In the genomic region with DNA sequence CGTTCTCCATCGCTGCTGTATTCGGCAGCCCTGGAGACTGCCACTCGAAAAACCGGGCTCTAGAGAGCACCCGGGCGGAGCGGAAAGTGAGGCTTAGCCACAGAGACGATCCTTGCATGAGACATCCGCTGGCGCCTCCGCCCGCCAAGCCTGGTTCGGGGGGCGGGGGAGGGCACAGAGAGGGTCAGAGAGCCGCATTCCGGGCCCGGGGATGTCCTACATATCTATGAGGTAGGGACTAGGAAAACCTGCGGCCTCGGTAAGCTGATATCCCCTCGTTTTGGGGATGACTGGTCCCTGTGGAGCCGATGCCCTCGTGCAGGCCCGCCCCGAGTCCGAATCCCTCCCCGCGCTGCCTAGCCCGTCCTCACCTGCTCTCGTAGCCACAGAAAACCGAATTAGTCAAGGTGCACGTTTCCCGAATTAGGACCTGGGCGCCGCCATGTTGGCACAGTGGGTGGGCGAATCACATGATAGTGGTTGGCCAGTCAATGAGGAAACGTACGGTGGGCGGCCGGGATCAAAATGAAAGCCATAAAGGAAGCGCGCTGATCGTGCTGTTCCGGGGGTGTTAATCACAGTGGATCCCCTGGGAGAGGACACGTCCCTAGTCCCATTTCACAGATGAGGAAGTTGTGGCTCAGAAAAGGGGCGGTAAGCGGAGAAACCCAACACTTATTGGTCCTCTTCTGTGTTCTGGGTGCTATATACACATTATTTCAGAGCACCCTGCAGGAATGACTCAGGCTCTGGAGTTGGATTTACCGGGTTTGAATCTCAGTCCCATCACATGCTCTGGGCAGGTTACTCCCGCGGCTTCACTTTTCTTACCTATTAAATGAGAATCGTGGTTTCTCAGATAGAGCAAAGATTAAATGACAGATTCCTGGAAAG, we compare ENCODE assay signal across 8 cellular contexts. TPM values are rescaled to one million over a fixed set of nuclear protein-coding genes. Genes with fewer than 3 reads are reported as not detected.
DNase-seq lines count a peak whose midpoint lies in the region; ATAC-seq and TF ChIP-seq lines count a peak whose summit lies in the region.

A gene (minus strand): TSS at position 459 of the 894 bp plus-strand sequence. CDS start 341 bp downstream, at position 118.

- DNase-seq in GM04504 (ENCODE audit: low read depth), result peak; percentile 83
- DNase-seq in NCI-H2196 treated with DMSO at 0.1 percent for 48 hours (lab: John Stamatoyannopoulos, UW; ENCODE audit: unreplicated experiment), result peak; percentile 70
- DNase-seq in WERI-Rb-1, result peak; percentile 95
- DNase-seq in mammary epithelial cell, result peak; percentile 94
- DNase-seq in immature natural killer cell, result peak; percentile 83 to 86 (median 86)
- DNase-seq in smooth muscle cell (lab: John Stamatoyannopoulos, UW; ENCODE audit: unreplicated experiment), result peak; percentile 60

- H3K9me3 ChIP-seq in WERI-Rb-1 (ENCODE audit: severe bottlenecking) (no peaks in the 10 kb centered on the region), mammary epithelial cell (replicated peaks; ENCODE audit: insufficient read depth, low read length) (no peaks in the 10 kb centered on the region), smooth muscle cell (replicated peaks; ENCODE audit: low read depth) (no peaks in the 10 kb centered on the region)

- CTCF ChIA-PET in mammary epithelial cell (lab: Charles Lee; ENCODE audit: low non-redundant PET), result no interaction called here

- H4K20me1 ChIP-seq in mammary epithelial cell (ENCODE audit: insufficient read depth, low read length), result peaks cover 2% of the 10 kb centered on the region
- peaks cover 29% of the 10 kb centered on the region for H4K20me1 ChIP-seq in smooth muscle cell (ENCODE audit: low read depth)

- H3K36me3 Mint-ChIP-seq in immature natural killer cell, result no peaks in the 10 kb centered on the region

- peak within 1 kb of the TSS; percentile 87 to 97 (median 95) for H3K4me3 Mint-ChIP-seq in immature natural killer cell

- BruUV-seq in mammary epithelial cell (replicated peaks; lab: Mats Ljungman, UMichigan), result TSS peak; percentile 73

- H3K4me2 ChIP-seq in mammary epithelial cell (ENCODE audit: insufficient read depth, low read depth, low read length), result peak within 1 kb of the TSS; percentile 95
- H3K4me2 ChIP-seq in smooth muscle cell, result peak within 1 kb of the TSS; percentile 93

- H3K4me3 ChIP-seq in WERI-Rb-1 (ENCODE audit: low read depth, low read length) (peak within 1 kb of the TSS; percentile 96), mammary epithelial cell (replicated peaks in 1 of 3; ENCODE audit: insufficient read depth in 1 of 3, low read depth in 2 of 3, low read length in 3 of 3) (peak within 1 kb of the TSS; percentile 81 to 100 (median 90)), smooth muscle cell (peak within 1 kb of the TSS; percentile 93)

- 2% methylated on average over 36 of the region's 51 CpGs for WGBS in mammary epithelial cell (ENCODE audit: low coverage, missing lambda C conversion rate)
- whole genome bisulfite sequencing in smooth muscle cell (ENCODE audit: low lambda C conversion rate), result under 1% methylated on average over 51 of the region's 51 CpGs

- peaks cover 59% of the 10 kb centered on the region for H3K79me2 ChIP-seq in mammary epithelial cell (ENCODE audit: insufficient read depth, low read length)
- peaks cover 46% of the 10 kb centered on the region for H3K79me2 ChIP-seq in smooth muscle cell (ENCODE audit: low read depth)

- intact Hi-C loops in mammary epithelial cell (cut with micrococcal nuclease), result loop anchor here (1.0 to 10.0 kb wide), 2 partner anchors 34 to 148 kb away; a partner anchor contains a TSS

- H3K27ac ChIP-seq in WERI-Rb-1, result peak within 1 kb of the TSS; percentile 88
- peak within 1 kb of the TSS; percentile 80 for H3K27ac ChIP-seq in mammary epithelial cell (ENCODE audit: insufficient read depth, low read depth, low read length)
- peak within 1 kb of the TSS; percentile 90 for H3K27ac ChIP-seq in smooth muscle cell (ENCODE audit: low read depth)

- no peaks in the 10 kb centered on the region for H3K27me3 ChIP-seq in WERI-Rb-1 (ENCODE audit: insufficient read depth, low read depth, severe bottlenecking)
- no peaks in the 10 kb centered on the region for H3K27me3 ChIP-seq in mammary epithelial cell (ENCODE audit: insufficient read depth, low read length)
- no peaks in the 10 kb centered on the region for H3K27me3 ChIP-seq in smooth muscle cell (ENCODE audit: low read depth)

- peaks cover 5 to 18% (median 18%) of the 10 kb centered on the region in 3 donors for H3K27me3 Mint-ChIP-seq in immature natural killer cell (ENCODE audit: low read depth in 3 of 3)

- peaks cover 55% of the 10 kb centered on the region for H3K36me3 ChIP-seq in WERI-Rb-1
- H3K36me3 ChIP-seq in mammary epithelial cell (ENCODE audit: insufficient read depth, low read length), result peaks cover 7% of the 10 kb centered on the region
- H3K36me3 ChIP-seq in smooth muscle cell (ENCODE audit: low read depth), result no peaks in the 10 kb centered on the region

- peak; percentile 44 for ATAC-seq in HG02973 (IDR thresholded peaks at IDR 0.05; ENCODE audit: unreplicated experiment)
- ATAC-seq in HG02852 (IDR thresholded peaks at IDR 0.05; ENCODE audit: unreplicated experiment), result no peak

- H3K4me1 Mint-ChIP-seq in immature natural killer cell, result peaks cover 47 to 54% of the 10 kb centered on the region in 2 donors

- H3F3A ChIP-seq in smooth muscle cell (ENCODE audit: low read depth), result no peaks in the 10 kb centered on the region

- H3K27ac Mint-ChIP-seq in immature natural killer cell, result peak within 1 kb of the TSS; percentile 81 to 96 (median 94)

- H2AFZ ChIP-seq in mammary epithelial cell (ENCODE audit: low read depth, low read length) (peak within 1 kb of the TSS; percentile 80), smooth muscle cell (ENCODE audit: low read depth) (peak within 1 kb of the TSS; percentile 75)

- dilution Hi-C loops in mammary epithelial cell (cut with HindIII; ENCODE audit: low sequenced_read_pairs), result no loop called here

- no peaks in the 10 kb centered on the region for H3K9me3 Mint-ChIP-seq in immature natural killer cell

- H3K9ac ChIP-seq in mammary epithelial cell (ENCODE audit: insufficient read depth, low read length) (peak within 1 kb of the TSS; percentile 89), smooth muscle cell (ENCODE audit: low read depth) (peak within 1 kb of the TSS; percentile 97)

- TF ChIP-seq CTCF in WERI-Rb-1 (IDR thresholded peaks at IDR 0.05; ENCODE audit: low read depth, low read length), result no peak
- TF ChIP-seq CTCF in mammary epithelial cell (conservative IDR thresholded peaks at IDR 0.05 in 1 of 2, IDR thresholded peaks at IDR 0.05 in 1 of 2; ENCODE audit: extremely low read depth in 1 of 2, insufficient read depth in 1 of 2, low read depth in 1 of 2, low read length in 2 of 2), result no peak
- no peak for TF ChIP-seq CTCF in smooth muscle cell (IDR thresholded peaks at IDR 0.05; ENCODE audit: borderline replicate concordance, insufficient read depth, poor library complexity, severe bottlenecking)

- peaks cover 26% of the 10 kb centered on the region for H3K4me1 ChIP-seq in mammary epithelial cell (ENCODE audit: insufficient read depth, low read length)
- H3K4me1 ChIP-seq in smooth muscle cell (ENCODE audit: low read depth), result peaks cover 24% of the 10 kb centered on the region

- in situ Hi-C loops in mammary epithelial cell (cut with MboI; ENCODE audit: low sequenced_read_pairs in 2 of 2), result no loop called here

RNA-seq across cellular contexts. Expression of the gene that starts here (rescaled TPM):
- total RNA-seq in mammary epithelial cell (10 to 100 TPM; 28.7 to 56.2 TPM), smooth muscle cell (19.1 and 21.9 TPM in 2 replicates)
- polyA plus RNA-seq in mammary epithelial cell (39.3 TPM), immature natural killer cell (10 to 100 TPM; 13.2 to 16.5 (median 16.3) TPM), smooth muscle cell (37.4 and 44.3 TPM in 2 replicates)
- 66.7 TPM for polyA minus RNA-seq in mammary epithelial cell
